ENCODE assay signal across 20 cellular contexts in genomic region chr18:3952031-3952430, GRCh38.
DNase-seq lines count a peak whose midpoint lies in the region; ATAC-seq, FAIRE-seq and TF ChIP-seq lines count a peak whose summit lies in the region.
"Had no signal": no experiment of that assay in that cellular context is flagged by ENCODE, and none has a peak within 500 bp of the region (broad histone marks: within the 10 kb centered on the region; RNA-seq: fewer than 3 reads in every experiment).

No MANE protein-coding gene starts in this region.

- no peaks in the 10 kb centered on the region for H3K9me3 Mint-ChIP-seq in activated T-cell treated with anti-CD3 and anti-CD28 coated beads, Interleukin-2, amount 50 U/mL, for 4 hours

- H3K79me1 ChIP-seq in neuronal stem cell (ENCODE audit: low read depth, low read length): no peaks in the 10 kb centered on the region

- H2BK15ac ChIP-seq in neuronal stem cell (ENCODE audit: low read length): no peak overlapping the region

- no peaks in the 10 kb centered on the region for H3K27me3 ChIP-seq in neuronal stem cell (ENCODE audit: control insufficient read depth in 3 of 3, insufficient read depth in 3 of 3, low read depth in 1 of 3, low read length in 3 of 3)

- H3K4me3 Mint-ChIP-seq in activated T-cell treated with anti-CD3 and anti-CD28 coated beads, Interleukin-2, amount 50 U/mL, for 4 hours: no peak overlapping the region
- H3K4me3 Mint-ChIP-seq: CD4-positive, alpha-beta memory T cell; GM23338; H9 had no signal

- no peak overlapping the region for H3K4me2 ChIP-seq in neuronal stem cell (ENCODE audit: insufficient read depth, low read length, poor library complexity, severe bottlenecking)
- H3K4me2 ChIP-seq: A549, GM23338 had no signal

- FAIRE-seq in D721Med (lab: Jason Lieb, UNC): peak; percentile 70
- FAIRE-seq: A549, GM12891, GM18507 had no signal

- no peak for TF ChIP-seq CTCF in D721Med (IDR thresholded peaks at IDR 0.05; ENCODE audit: insufficient read depth, missing control alignments)

- H3K9ac ChIP-seq in neuronal stem cell (ENCODE audit: low read depth, low read length, poor library complexity): no peak overlapping the region

- no peak overlapping the region for H2BK120ac ChIP-seq in neuronal stem cell (ENCODE audit: low read depth, low read length)

- H3K4me3 ChIP-seq in neuronal stem cell (ENCODE audit: low read length in 2 of 2): no peak overlapping the region
- H3K4me3 ChIP-seq: A549, GM23338 had no signal

- no peak overlapping the region for H3K14ac ChIP-seq in neuronal stem cell (ENCODE audit: low read length)

- 100% methylated on average over 2 of the region's 5 CpGs; no CpG with 5 or more reads in 1 of the 2 donors for WGBS in neuronal stem cell (ENCODE audit: extremely low coverage in 2 of 2, insufficient read length in 2 of 2, insufficient replicate concordance in 1 of 2), 2 donors

- H2AFZ ChIP-seq in neuronal stem cell (ENCODE audit: low read length): no peak overlapping the region
- H2AFZ ChIP-seq: GM23338 had no signal

- H3K36me3 ChIP-seq in neuronal stem cell (replicated peaks in 1 of 2; ENCODE audit: control insufficient read depth in 2 of 2, insufficient read depth in 2 of 2, low read length in 2 of 2): no peaks in the 10 kb centered on the region

- no peak for ATAC-seq in activated T-cell treated with anti-CD3 and anti-CD28 coated beads, Interleukin-2, amount 50 U/mL, for 4 hours
- ATAC-seq: A549, GM23338, HCT116 had no signal

- no peak overlapping the region for H2BK12ac ChIP-seq in neuronal stem cell (ENCODE audit: low read length)

- H3K27ac ChIP-seq in caudate nucleus (ENCODE audit: low read depth, low read length) (peak overlapping the region; percentile 28), neuronal stem cell (replicated peaks; ENCODE audit: low read length) (no peak overlapping the region)
- H3K27ac ChIP-seq: A549 had no signal

- H2AK5ac ChIP-seq in neuronal stem cell (ENCODE audit: low read depth, low read length): no peak overlapping the region

- H2BK5ac ChIP-seq in neuronal stem cell (ENCODE audit: low read length): no peak overlapping the region

- no peak overlapping the region for H4K91ac ChIP-seq in neuronal stem cell (ENCODE audit: low read depth, low read length, poor library complexity)

- peak overlapping the region; percentile 39 for H3K18ac ChIP-seq in neuronal stem cell (ENCODE audit: low read length)

- H3K9me3 ChIP-seq in neuronal stem cell (replicated peaks in 1 of 2; ENCODE audit: control insufficient read depth in 2 of 2, insufficient read depth in 1 of 2, low read depth in 1 of 2, low read length in 2 of 2): no peaks in the 10 kb centered on the region
- H3K9me3 ChIP-seq: A549 had no signal

- no peaks in the 10 kb centered on the region for H3K36me3 Mint-ChIP-seq in activated T-cell treated with anti-CD3 and anti-CD28 coated beads, Interleukin-2, amount 50 U/mL, for 4 hours (ENCODE audit: insufficient read depth)
- H3K36me3 Mint-ChIP-seq: CD4-positive, alpha-beta memory T cell had no signal

- no peaks in the 10 kb centered on the region for H3K4me1 Mint-ChIP-seq in activated T-cell treated with anti-CD3 and anti-CD28 coated beads, Interleukin-2, amount 50 U/mL, for 4 hours (ENCODE audit: low read depth)
- H3K4me1 Mint-ChIP-seq: CD4-positive, alpha-beta memory T cell had no signal

- H3K4me1 ChIP-seq in neuronal stem cell (ENCODE audit: control insufficient read depth in 2 of 2, insufficient read depth in 1 of 2, low read depth in 1 of 2, low read length in 2 of 2): no peaks in the 10 kb centered on the region
- H3K4me1 ChIP-seq: A549 had no signal

- no peak overlapping the region for H3K4ac ChIP-seq in neuronal stem cell (ENCODE audit: low read length)

- DNase-seq in D721Med (ENCODE audit: insufficient read length, low spot score) (no peak), caudate nucleus (lab: John Stamatoyannopoulos, UW) (peak in 2 of 61 donors; percentile 8 to 10), neuronal stem cell (ENCODE audit: low spot score) (no peak), NCI-H82 treated with DMSO at 0.1 percent for 48 hours (lab: John Stamatoyannopoulos, UW; ENCODE audit: unreplicated experiment) (no peak), SIG-M5 (lab: John Stamatoyannopoulos, UW) (no peak)
- no peak for DNase-seq in activated T-cell treated with anti-CD3 and anti-CD28 coated beads, Interleukin-2, amount 50 U/mL, for 4 hours
- DNase-seq: 8988T; C1 segment of cervical spinal cord; Calu3; CD4-positive, alpha-beta memory T cell; COR-L47; DMS153; DMS79; GF-D8; H9 had no signal

- peaks cover 2% of the 10 kb centered on the region for H3K27me3 Mint-ChIP-seq in activated T-cell treated with anti-CD3 and anti-CD28 coated beads, Interleukin-2, amount 50 U/mL, for 4 hours (ENCODE audit: low read depth)

- no peak overlapping the region for H3K23ac ChIP-seq in neuronal stem cell (ENCODE audit: low read depth, low read length, poor library complexity)

- no peak overlapping the region for H4K8ac ChIP-seq in neuronal stem cell (ENCODE audit: low read depth, low read length)
